ENCODE assay signal across 23 cellular contexts in genomic region chr2:126902152-126902835, GRCh38. TPM values are rescaled to one million over a fixed set of nuclear protein-coding genes. Genes with fewer than 3 reads are reported as not detected.
DNase-seq lines count a peak whose midpoint lies in the region; ATAC-seq and TF ChIP-seq lines count a peak whose summit lies in the region.
"Had no signal": no experiment of that assay in that cellular context is flagged by ENCODE, and none has a peak within 500 bp of the region (broad histone marks: within the 10 kb centered on the region; RNA-seq: fewer than 3 reads in every experiment).

No MANE protein-coding gene starts in this region.

- H3K27me3 ChIP-seq in right atrium auricular region, result no peaks in the 10 kb centered on the region

- DNase-seq in NCI-H2196 (lab: John Stamatoyannopoulos, UW; ENCODE audit: unreplicated experiment), result peak; percentile 5
- no peak for DNase-seq in NCI-H2196 treated with DMSO at 0.1 percent for 48 hours (lab: John Stamatoyannopoulos, UW; ENCODE audit: unreplicated experiment)
- peak; percentile 30 for DNase-seq in right atrium auricular region (ENCODE audit: low spot score)
- DNase-seq in Right ventricle myocardium inferior (ENCODE audit: missing footprints), result no peak
- peak; percentile 78 for DNase-seq in mesenteric fat pad (ENCODE audit: low spot score)
- DNase-seq in activated naive CD4-positive, alpha-beta T cell treated with anti-CD3 and anti-CD28 coated beads for 36 hours, result no peak
- DNase-seq in foreskin melanocyte, result no peak
- DNase-seq: COR-L47; MV-4-11; NCI-H1436; NCI-H2081 treated with DMSO at 0.1 percent for 48 hours; NCI-H446 treated with DMSO at 0.1 percent for 48 hours; NK-92 treated with Interleukin-12 subunit alpha and Interleukin-12 subunit beta, amount 100 ng/mL, for 24 hours; OCI-M1 had no signal

- no peaks in the 10 kb centered on the region for H3K36me3 Mint-ChIP-seq in activated naive CD4-positive, alpha-beta T cell treated with anti-CD3 and anti-CD28 coated beads for 36 hours (ENCODE audit: low read depth)
- H3K36me3 Mint-ChIP-seq: CD14-positive monocyte had no signal

- H3K4me3 ChIP-seq in right atrium auricular region, result no peak overlapping the region
- H3K4me3 ChIP-seq: A549, GM12878, SJSA1 had no signal

- TF ChIP-seq CTCF in right atrium auricular region (IDR thresholded peaks at IDR 0.05), result no peak

- no peak for ATAC-seq in Right ventricle myocardium inferior
- no peak for ATAC-seq in HG02938 (IDR thresholded peaks at IDR 0.05; ENCODE audit: unreplicated experiment)
- ATAC-seq: A549, GM12878, HCT116 had no signal

- H3K9me3 Mint-ChIP-seq in activated naive CD4-positive, alpha-beta T cell treated with anti-CD3 and anti-CD28 coated beads for 36 hours, result peaks cover 2% of the 10 kb centered on the region

- no peaks in the 10 kb centered on the region for H3K4me1 ChIP-seq in right atrium auricular region
- H3K4me1 ChIP-seq: A549, SJSA1 had no signal

- peaks cover 0 to 15% of the 10 kb centered on the region in 2 donors for H3K9me3 ChIP-seq in right atrium auricular region
- H3K9me3 ChIP-seq: SJSA1 had no signal

- no peak overlapping the region for H3K27ac Mint-ChIP-seq in activated naive CD4-positive, alpha-beta T cell treated with anti-CD3 and anti-CD28 coated beads for 36 hours
- H3K27ac Mint-ChIP-seq: CD14-positive monocyte, IgD-negative memory B cell had no signal

- CTCF ChIA-PET in activated naive CD4-positive, alpha-beta T cell treated with anti-CD3 and anti-CD28 coated beads for 36 hours (lab: Charles Lee), result no interaction called here

- H3K27ac ChIP-seq in right atrium auricular region, result no peak overlapping the region
- H3K27ac ChIP-seq: A549, RWPE1, SJSA1 had no signal

- intact Hi-C loops in Right ventricle myocardium inferior (cut with DNase I), result no loop called here
- intact Hi-C loops in activated naive CD4-positive, alpha-beta T cell treated with anti-CD3 and anti-CD28 coated beads for 36 hours (cut with micrococcal nuclease), result no loop called here

- H3K27me3 Mint-ChIP-seq in activated naive CD4-positive, alpha-beta T cell treated with anti-CD3 and anti-CD28 coated beads for 36 hours (ENCODE audit: low read depth), result peaks cover 5% of the 10 kb centered on the region

- no peaks in the 10 kb centered on the region for H3K4me1 Mint-ChIP-seq in activated naive CD4-positive, alpha-beta T cell treated with anti-CD3 and anti-CD28 coated beads for 36 hours (ENCODE audit: low read depth)
- H3K4me1 Mint-ChIP-seq: CD14-positive monocyte had no signal

- H3K36me3 ChIP-seq in right atrium auricular region, result no peaks in the 10 kb centered on the region
- H3K36me3 ChIP-seq: SJSA1 had no signal

- no peak overlapping the region for H3K4me3 Mint-ChIP-seq in activated naive CD4-positive, alpha-beta T cell treated with anti-CD3 and anti-CD28 coated beads for 36 hours
- H3K4me3 Mint-ChIP-seq: CD14-positive monocyte had no signal

RNA-seq across cellular contexts. Expression of gene TEX51, which starts 3.6 kb away (rescaled TPM):
- not detected for total RNA-seq in right atrium auricular region
- total RNA-seq in Right ventricle myocardium inferior, result not detected
- not detected for total RNA-seq in mesenteric fat pad
- not detected for total RNA-seq in activated naive CD4-positive, alpha-beta T cell treated with anti-CD3 and anti-CD28 coated beads for 36 hours
- total RNA-seq: GM12878, HT-29, SJSA1 had no signal

Comparison
In these comparisons a context has a peak if more than half of its experiments do, and no peak if none do; other contexts are left out.
1. DNase-seq: peak in NCI-H2196 (single experiment), right atrium auricular region (single experiment) and mesenteric fat pad (single experiment); none in NCI-H2196 treated with DMSO at 0.1 percent for 48 hours (single experiment), Right ventricle myocardium inferior (single experiment), activated naive CD4-positive, alpha-beta T cell treated with anti-CD3 and anti-CD28 coated beads for 36 hours (single experiment) and foreskin melanocyte (single experiment).